ENCODE assay signal across 8 cellular contexts in genomic region chr4:52051213-52051614, GRCh38. TPM values are rescaled to one million over a fixed set of nuclear protein-coding genes. Genes with fewer than 3 reads are reported as not detected.
DNase-seq lines count a peak whose midpoint lies in the region; ATAC-seq and TF ChIP-seq lines count a peak whose summit lies in the region.

Gene SPATA18 (plus strand): TSS chr4:52051304. CDS start chr4:52051705, 401 bp downstream.

- peaks cover 0 to 19% (median 12%) of the 10 kb centered on the region in 7 donors for H3K4me1 Mint-ChIP-seq in naive thymus-derived CD4-positive, alpha-beta T cell

- peak within 1 kb of the TSS; percentile 82 for H3K4me2 ChIP-seq in GM23248 (ENCODE audit: unreplicated experiment)

- ATAC-seq in Panc1 (peak; percentile 76), HG03097 (IDR thresholded peaks at IDR 0.05; ENCODE audit: low FRiP score, unreplicated experiment) (no peak)
- ATAC-seq in naive thymus-derived CD4-positive, alpha-beta T cell, result peak; percentile 58

- intact Hi-C loops in Panc1 (cut with micrococcal nuclease; ENCODE audit: unreplicated experiment), result no loop called here
- intact Hi-C loops in esophagus muscularis mucosa (cut with DNase I), result no loop called here
- intact Hi-C loops in naive thymus-derived CD4-positive, alpha-beta T cell (cut with micrococcal nuclease), result no loop called here

- H3K79me2 ChIP-seq in GM23248 (ENCODE audit: insufficient read depth), result peaks cover 16% of the 10 kb centered on the region; the same call in 1 of the 2 replicates

- H3K4me3 ChIP-seq in GM23248 (peak within 1 kb of the TSS; percentile 75), Panc1 (ENCODE audit: low read depth in 2 of 2, low read length in 2 of 2) (peak within 1 kb of the TSS; percentile 49 to 51), esophagus muscularis mucosa (peak within 1 kb of the TSS; percentile 52 to 63 (median 58))
- H3K4me3 ChIP-seq in naive thymus-derived CD4-positive, alpha-beta T cell (ENCODE audit: low read length), result no peak within 1 kb of the TSS

- no peak for TF ChIP-seq EP300 in esophagus muscularis mucosa (IDR thresholded peaks at IDR 0.05)

- BruUV-seq in Panc1 (replicated peaks; lab: Mats Ljungman, UMichigan), result no TSS peak

- 1 to 2% methylated on average over 34 to 41 of the region's 44 CpGs for WGBS in GM23248 (ENCODE audit: low coverage in 1 of 2, low lambda C conversion rate in 2 of 2, missing lambda C conversion rate in 2 of 2), 2 experiments
- 4% methylated on average over 12 of the region's 44 CpGs for WGBS in esophagus muscularis mucosa

- H3K27ac ChIP-seq in GM23248 (peak within 1 kb of the TSS; percentile 73), Panc1 (ENCODE audit: low read length) (no peak within 1 kb of the TSS), esophagus muscularis mucosa (replicated peaks in 1 of 4) (peak within 1 kb of the TSS; percentile 55 to 68 (median 62))
- no peak within 1 kb of the TSS for H3K27ac ChIP-seq in naive thymus-derived CD4-positive, alpha-beta T cell (ENCODE audit: low read depth, low read length)

- DNase-seq in GM13977 (ENCODE audit: low spot score) (peak; percentile 63), GM23248 (peak; percentile 78), Panc1 (ENCODE audit: low read depth, low spot score) (no peak), esophagus muscularis mucosa (ENCODE audit: extremely low spot score) (no peak), NCI-H82 (lab: John Stamatoyannopoulos, UW) (no peak), A172 (ENCODE audit: low spot score) (no peak)
- DNase-seq in naive thymus-derived CD4-positive, alpha-beta T cell, result no peak

- no peak for TF ChIP-seq CTCF in GM13977 (IDR thresholded peaks at IDR 0.05; ENCODE audit: extremely low read depth, insufficient read depth, missing control alignments)
- no peak for TF ChIP-seq CTCF in Panc1 (IDR thresholded peaks at IDR 0.05)
- TF ChIP-seq CTCF in esophagus muscularis mucosa (IDR thresholded peaks at IDR 0.05), result no peak

- H3K9ac ChIP-seq in GM23248, result peak within 1 kb of the TSS; percentile 81

- H3K9me3 Mint-ChIP-seq in naive thymus-derived CD4-positive, alpha-beta T cell, result peaks cover 0 to 2% (median 0%) of the 10 kb centered on the region in 11 donors

- peaks cover 50 to 74% (median 67%) of the 10 kb centered on the region in 5 donors for H3K27me3 Mint-ChIP-seq in naive thymus-derived CD4-positive, alpha-beta T cell

- no peaks in the 10 kb centered on the region for H4K20me1 ChIP-seq in GM23248 (ENCODE audit: insufficient read depth)

- POLR2A ChIA-PET in Panc1 (lab: Charles Lee), result no interaction called here
- POLR2A ChIA-PET in naive thymus-derived CD4-positive, alpha-beta T cell (lab: Charles Lee), result no interaction called here

- CTCF ChIA-PET in Panc1 (lab: Charles Lee), result no interaction called here
- CTCF ChIA-PET in naive thymus-derived CD4-positive, alpha-beta T cell (lab: Charles Lee), result interaction anchor here (0.7 kb wide), 1 partner anchor 1758 kb away, joined by 3 read pairs; no protein-coding TSS in a partner anchor

- TF ChIP-seq POLR2A in esophagus muscularis mucosa (IDR thresholded peaks at IDR 0.05; ENCODE audit: low read depth), result no peak

- no peaks in the 10 kb centered on the region for H3F3A ChIP-seq in GM23248 (ENCODE audit: insufficient read depth)

- H3K9me3 ChIP-seq in GM23248 (ENCODE audit: low read depth) (no peaks in the 10 kb centered on the region), Panc1 (ENCODE audit: control insufficient read depth, insufficient read depth, low read depth, low read length) (no peaks in the 10 kb centered on the region), esophagus muscularis mucosa (peaks cover 0 to 8% (median 4%) of the 10 kb centered on the region in 4 donors)
- no peaks in the 10 kb centered on the region for H3K9me3 ChIP-seq in naive thymus-derived CD4-positive, alpha-beta T cell (ENCODE audit: control insufficient read depth in 2 of 3, low read length in 3 of 3)

- H3K36me3 ChIP-seq in GM23248 (ENCODE audit: low read depth) (no peaks in the 10 kb centered on the region), Panc1 (ENCODE audit: control insufficient read depth, insufficient read depth, low read length) (no peaks in the 10 kb centered on the region), esophagus muscularis mucosa (no peaks in the 10 kb centered on the region)
- no peaks in the 10 kb centered on the region for H3K36me3 ChIP-seq in naive thymus-derived CD4-positive, alpha-beta T cell (ENCODE audit: control insufficient read depth in 2 of 3, insufficient read depth in 3 of 3, low read length in 3 of 3)

- H3K27ac Mint-ChIP-seq in naive thymus-derived CD4-positive, alpha-beta T cell, result no peak within 1 kb of the TSS

- in situ Hi-C loops in GM13977 (cut with MboI; ENCODE audit: low pct_unique_long_range_greater_than_20kb, low sequenced_read_pairs, unreplicated experiment), result no loop called here
- in situ Hi-C loops in GM23248 (cut with MboI), result no loop called here
- in situ Hi-C loops in Panc1 (cut with HindIII; ENCODE audit: low pct_unique_long_range_greater_than_20kb, low sequenced_read_pairs), result no loop called here

- H2AFZ ChIP-seq in GM23248, result peak within 1 kb of the TSS; percentile 88

- H3K27me3 ChIP-seq in GM23248 (replicated peaks; ENCODE audit: insufficient read depth) (no peaks in the 10 kb centered on the region), Panc1 (ENCODE audit: control insufficient read depth, insufficient read depth, low read length) (peaks cover 22% of the 10 kb centered on the region), esophagus muscularis mucosa (peaks cover 0 to 42% (median 2%) of the 10 kb centered on the region in 4 donors)
- H3K27me3 ChIP-seq in naive thymus-derived CD4-positive, alpha-beta T cell (ENCODE audit: control insufficient read depth in 2 of 2, insufficient read depth in 2 of 2, low read length in 2 of 2), result peaks cover 3 to 11% of the 10 kb centered on the region in 2 donors

- H3K9me2 ChIP-seq in GM23248 (ENCODE audit: insufficient read depth), result no peaks in the 10 kb centered on the region

- no peaks in the 10 kb centered on the region for H3K36me3 Mint-ChIP-seq in naive thymus-derived CD4-positive, alpha-beta T cell

- peak within 1 kb of the TSS; percentile 44 to 78 (median 68) for H3K4me3 Mint-ChIP-seq in naive thymus-derived CD4-positive, alpha-beta T cell

- H3K4me1 ChIP-seq in GM23248 (ENCODE audit: insufficient read depth), result peaks cover 10% of the 10 kb centered on the region; the same call in 1 of the 2 replicates
- H3K4me1 ChIP-seq in Panc1 (ENCODE audit: control insufficient read depth, insufficient read depth, low read length), result no peaks in the 10 kb centered on the region
- H3K4me1 ChIP-seq in esophagus muscularis mucosa, result peaks cover 0 to 23% (median 19%) of the 10 kb centered on the region in 4 donors
- peaks cover 0 to 8% of the 10 kb centered on the region in 2 donors for H3K4me1 ChIP-seq in naive thymus-derived CD4-positive, alpha-beta T cell (ENCODE audit: control insufficient read depth in 2 of 2, insufficient read depth in 2 of 2, low read length in 2 of 2)

RNA-seq across cellular contexts. Expression of gene SPATA18, which starts in this region (rescaled TPM):
- 14.3 and 22.9 TPM in 2 replicates for total RNA-seq in GM23248 (2014; rRNA removed; shearing (Covaris generic))
- polyA plus RNA-seq in GM23248 (2016; fragmentation: Nextera tagmentation; extraction: Ambion mirVana), result 12.5 and 13.7 TPM in 2 replicates
- 0.39 TPM for total RNA-seq in Panc1 (2021; ENCODE audit: unreplicated experiment)
- polyA plus RNA-seq in Panc1 (2012; ENCODE audit: insufficient read length), result not detected
- 1 to 10 TPM; 3.2 to 7.5 (median 5.4) TPM for total RNA-seq in esophagus muscularis mucosa
- total RNA-seq in naive thymus-derived CD4-positive, alpha-beta T cell, result under 1 TPM in 1 of 5 experiments, not detected in 4; 0.34 TPM
- not detected for polyA plus RNA-seq in naive thymus-derived CD4-positive, alpha-beta T cell
- total RNA-seq in A172 (2014; rRNA removed; shearing (Covaris generic)), result not detected in 2 replicates

Comparison
In these comparisons a context has a peak if more than half of its experiments do, and no peak if none do; other contexts are left out.
1. RNA of gene SPATA18 (polyA plus RNA-seq): 12.5 to 13.7 TPM in GM23248; not detected in naive thymus-derived CD4-positive, alpha-beta T cell; every median in the first group is over 10 times any median in the second.
2. Peak in ATAC-seq and H3K4me3 ChIP-seq in Panc1; RNA of the gene not detected or under 1 TPM.
3. Peak in ATAC-seq in naive thymus-derived CD4-positive, alpha-beta T cell; RNA of the gene not detected or under 1 TPM.
4. DNase-seq: peak in GM13977 (single experiment) and GM23248 (single experiment); none in Panc1 (single experiment), esophagus muscularis mucosa (single experiment), naive thymus-derived CD4-positive, alpha-beta T cell (0 of 9), NCI-H82 (single experiment) and A172 (single experiment).
5. H3K27ac ChIP-seq: peak in GM23248 (single experiment) and esophagus muscularis mucosa (4 of 4); none in Panc1 (single experiment) and naive thymus-derived CD4-positive, alpha-beta T cell (single experiment).